13 cellular contexts compared by ENCODE assay signal in the genomic region with DNA sequence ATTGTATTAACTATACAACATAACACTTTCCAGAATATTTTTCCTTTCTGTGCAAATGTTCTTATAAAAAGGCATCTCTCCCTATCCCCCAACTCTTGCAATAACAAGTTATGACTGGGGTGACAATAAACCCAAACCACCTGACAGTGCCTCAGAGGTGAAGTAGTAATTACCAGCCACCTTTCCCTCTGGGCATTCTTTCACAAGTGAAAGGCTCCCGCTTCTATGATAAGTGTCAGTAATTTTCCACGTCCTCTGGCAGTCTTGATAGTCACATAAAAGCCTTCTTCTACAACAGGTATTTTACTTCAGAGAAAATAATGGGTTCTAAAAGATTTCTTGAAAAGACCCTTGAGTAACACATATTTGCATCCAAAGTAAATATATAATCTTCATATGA.
"Had no signal": no experiment of that assay in that cellular context is flagged by ENCODE, and none has a peak within 500 bp of the region (broad histone marks: within the 10 kb centered on the region; RNA-seq: fewer than 3 reads in every experiment).

No MANE protein-coding gene starts in this region.

- H3K27me3 Mint-ChIP-seq: activated CD4-positive, alpha-beta memory T cell treated with anti-CD3 and anti-CD28 coated beads for 36 hours; activated naive CD8-positive, alpha-beta T cell treated with anti-CD3 and anti-CD28 coated beads for 36 hours; naive B cell had no signal

- H3K27ac Mint-ChIP-seq: activated CD4-positive, alpha-beta memory T cell treated with anti-CD3 and anti-CD28 coated beads for 36 hours; activated naive CD8-positive, alpha-beta T cell treated with anti-CD3 and anti-CD28 coated beads for 36 hours; activated T-cell treated with anti-CD3 and anti-CD28 coated beads, Interleukin-2, amount 50 U/mL, for 72 hours had no signal

- H3K9me3 ChIP-seq: gastroesophageal sphincter, thyroid gland, uterus had no signal

- H3K27ac ChIP-seq: gastroesophageal sphincter, skin epidermis, thyroid gland, uterus had no signal

- DNase-seq: activated CD4-positive, alpha-beta memory T cell treated with anti-CD3 and anti-CD28 coated beads for 36 hours; activated CD4-positive, alpha-beta T cell treated with anti-CD3 and anti-CD28 coated beads for 1 hour; activated gamma-delta T cell treated with Interleukin-2 at 50 U/mL for 16 hours; activated naive CD8-positive, alpha-beta T cell treated with anti-CD3 and anti-CD28 coated beads for 36 hours; activated T-cell treated with anti-CD3 and anti-CD28 coated beads, Interleukin-2, amount 50 U/mL, for 72 hours; kidney glomerular epithelial cell; midbrain; naive B cell; T1000; thyroid gland; uterus had no signal

- H3K36me3 ChIP-seq: thyroid gland, uterus had no signal

- H3K4me3 ChIP-seq: gastroesophageal sphincter, skin epidermis, thyroid gland, uterus had no signal

- H3K4me1 ChIP-seq: gastroesophageal sphincter, thyroid gland, uterus had no signal

- H3K9me3 Mint-ChIP-seq: activated CD4-positive, alpha-beta memory T cell treated with anti-CD3 and anti-CD28 coated beads for 36 hours; activated naive CD8-positive, alpha-beta T cell treated with anti-CD3 and anti-CD28 coated beads for 36 hours; activated T-cell treated with anti-CD3 and anti-CD28 coated beads, Interleukin-2, amount 50 U/mL, for 72 hours; naive B cell had no signal

- H3K4me1 Mint-ChIP-seq: naive B cell had no signal

- H3K27me3 ChIP-seq: gastroesophageal sphincter, thyroid gland, uterus had no signal

- ATAC-seq: activated T-cell treated with anti-CD3 and anti-CD28 coated beads, Interleukin-2, amount 50 U/mL, for 72 hours; gastroesophageal sphincter had no signal

- H3K4me3 Mint-ChIP-seq: activated CD4-positive, alpha-beta memory T cell treated with anti-CD3 and anti-CD28 coated beads for 36 hours; activated naive CD8-positive, alpha-beta T cell treated with anti-CD3 and anti-CD28 coated beads for 36 hours; activated T-cell treated with anti-CD3 and anti-CD28 coated beads, Interleukin-2, amount 50 U/mL, for 72 hours; naive B cell had no signal
